In the genomic region with DNA sequence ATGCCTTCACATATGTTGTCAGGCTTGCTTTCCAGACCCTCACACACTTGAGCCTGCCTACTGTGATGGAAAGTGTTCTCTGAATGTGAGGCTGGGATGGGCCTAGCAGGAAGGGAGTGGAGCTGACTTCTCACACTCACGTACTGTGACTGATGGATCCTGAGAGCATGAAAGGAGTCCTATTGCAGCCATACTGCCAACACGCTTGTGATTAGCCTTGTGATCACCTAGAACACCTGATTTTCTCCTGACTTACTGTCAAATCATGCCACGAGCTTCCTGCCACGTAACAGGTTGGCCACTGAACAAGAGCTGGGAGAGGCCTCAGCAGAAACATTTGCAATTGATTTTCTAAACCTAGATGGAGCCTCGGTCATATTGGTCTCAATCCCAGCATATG, we compare ENCODE assay signal across 1 cellular context.
TF ChIP-seq lines count a peak whose summit lies in the region.

No MANE protein-coding gene starts in this region.

TF ChIP-seq in IMR-90, 13 proteins besides CTCF, POLR2A, EP300 and RAD21:
- TF ChIP-seq NFE2L2 (IDR thresholded peaks at IDR 0.05; ENCODE audit: low read depth, low read length) (no peak), SMC3 (IDR thresholded peaks at IDR 0.05; ENCODE audit: low read depth, low read length) (no peak), FOS (IDR thresholded peaks at IDR 0.05; ENCODE audit: low read depth, low read length) (no peak), MAFK (IDR thresholded peaks at IDR 0.05; ENCODE audit: low read depth, low read length) (no peak)
TF ChIP-seq in IMR-90: peak in this region for 0.
